Comparison of ENCODE assay signal across 1 cellular context in the genomic region with DNA sequence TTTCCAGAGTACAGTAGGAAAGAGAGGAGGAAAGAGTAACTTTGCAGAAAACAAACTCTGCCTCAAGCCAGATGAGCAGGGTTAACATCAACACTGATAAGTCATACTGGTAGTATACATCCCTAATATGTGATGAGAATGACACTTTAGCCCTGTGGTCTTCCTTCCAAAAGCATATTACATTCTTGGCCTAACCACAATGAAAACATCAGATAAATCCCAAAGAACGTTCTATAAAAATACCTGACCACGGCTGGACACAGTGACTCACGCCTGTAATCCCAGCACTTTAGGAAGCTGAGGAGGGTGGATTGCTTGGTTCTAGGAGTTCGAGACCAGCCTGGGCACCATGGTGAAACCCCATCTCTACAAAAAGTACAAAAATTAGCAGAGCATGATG.
TF ChIP-seq lines count a peak whose summit lies in the region.

No MANE protein-coding gene starts in this region.

TF ChIP-seq in HEK293, 187 proteins besides CTCF, POLR2A, EP300 and RAD21 (continued from another document):
- TF ChIP-seq ZNF132 (tag by site-specific recombination; IDR thresholded peaks at IDR 0.05; ENCODE audit: borderline replicate concordance), result no peak
- no peak for TF ChIP-seq ZNF292 (tag by site-specific recombination; IDR thresholded peaks at IDR 0.05; ENCODE audit: borderline replicate concordance, low read depth)
- no peak for TF ChIP-seq ZNF529 (tag by site-specific recombination; IDR thresholded peaks at IDR 0.05; ENCODE audit: insufficient replicate concordance)
- TF ChIP-seq ZNF544 (tag by site-specific recombination; IDR thresholded peaks at IDR 0.05), result no peak
- TF ChIP-seq ZNF223 (tag by site-specific recombination; IDR thresholded peaks at IDR 0.05), result no peak
- TF ChIP-seq GFI1B (tag by site-specific recombination; IDR thresholded peaks at IDR 0.05), result no peak
- TF ChIP-seq ZNF677 (tag by site-specific recombination; IDR thresholded peaks at IDR 0.05), result no peak
- TF ChIP-seq ZNF366 (tag by site-specific recombination; conservative IDR thresholded peaks at IDR 0.05), result peak; percentile 56; the same call in 1 of the 2 replicates
- TF ChIP-seq ZNF221 (tag by site-specific recombination; IDR thresholded peaks at IDR 0.05; ENCODE audit: borderline replicate concordance), result no peak
- TF ChIP-seq FEZF1 (tag by site-specific recombination; IDR thresholded peaks at IDR 0.05), result peak; percentile 26; the same call in 1 of the 2 replicates
- TF ChIP-seq ZNF19 (tag by site-specific recombination; IDR thresholded peaks at IDR 0.05; ENCODE audit: low read depth), result no peak
- no peak for TF ChIP-seq KLF10 (tag by site-specific recombination; IDR thresholded peaks at IDR 0.05)
- no peak for TF ChIP-seq ZNF692 (tag by site-specific recombination; IDR thresholded peaks at IDR 0.05)
- TF ChIP-seq ZNF664 (tag by site-specific recombination; IDR thresholded peaks at IDR 0.05), result no peak
- no peak for TF ChIP-seq ZNF654 (tag by site-specific recombination; IDR thresholded peaks at IDR 0.05; ENCODE audit: low read depth)
- TF ChIP-seq MZF1 (tag by site-specific recombination; IDR thresholded peaks at IDR 0.05; ENCODE audit: borderline replicate concordance), result no peak
- no peak for TF ChIP-seq ZBTB48 (tag by site-specific recombination; IDR thresholded peaks at IDR 0.05)
- peak; percentile 23; the same call in 1 of the 2 replicates for TF ChIP-seq ZNF600 (tag by site-specific recombination; IDR thresholded peaks at IDR 0.05)
- no peak for TF ChIP-seq HOXC10 (CRISPR knock-in tag; IDR thresholded peaks at IDR 0.05)
- no peak for TF ChIP-seq ZSCAN23 (tag by site-specific recombination; IDR thresholded peaks at IDR 0.05)
- no peak for TF ChIP-seq ZNF843 (tag by site-specific recombination; IDR thresholded peaks at IDR 0.05)
- no peak for TF ChIP-seq ZNF521 (tag by site-specific recombination; IDR thresholded peaks at IDR 0.05)
- TF ChIP-seq ZNF324 (tag by site-specific recombination; IDR thresholded peaks at IDR 0.05), result no peak
- no peak for TF ChIP-seq ZNF76 (tag by site-specific recombination; IDR thresholded peaks at IDR 0.05; ENCODE audit: borderline replicate concordance, low read depth)
- TF ChIP-seq KLF8 (tag by site-specific recombination; IDR thresholded peaks at IDR 0.05), result no peak
- 0 out of 2 replicates have a peak, but pooled peaks have one; percentile 11 for TF ChIP-seq INSM2 (tag by site-specific recombination; IDR thresholded peaks at IDR 0.05)
- TF ChIP-seq ZNF394 (tag by site-specific recombination; IDR thresholded peaks at IDR 0.05; ENCODE audit: borderline replicate concordance), result peak; percentile 26; the same call in 1 of the 2 replicates
- TF ChIP-seq ZBTB17 (tag by site-specific recombination; IDR thresholded peaks at IDR 0.05), result no peak
- TF ChIP-seq ZNF174 (tag by site-specific recombination; IDR thresholded peaks at IDR 0.05), result no peak
- TF ChIP-seq ZSCAN30 (tag by site-specific recombination; IDR thresholded peaks at IDR 0.05), result no peak
- TF ChIP-seq ZNF398 (tag by site-specific recombination; IDR thresholded peaks at IDR 0.05), result no peak
- TF ChIP-seq ZNF701 (tag by site-specific recombination; IDR thresholded peaks at IDR 0.05), result no peak
- no peak for TF ChIP-seq ZNF155 (tag by site-specific recombination; IDR thresholded peaks at IDR 0.05)
- 0 out of 2 replicates have a peak, but pooled peaks have one; percentile 20 for TF ChIP-seq ZEB2 (tag by site-specific recombination; IDR thresholded peaks at IDR 0.05)
- no peak for TF ChIP-seq ZNF248 (tag by site-specific recombination; IDR thresholded peaks at IDR 0.05)
- TF ChIP-seq ZNF175 (tag by site-specific recombination; IDR thresholded peaks at IDR 0.05), result no peak
- no peak for TF ChIP-seq PATZ1 (tag by site-specific recombination; IDR thresholded peaks at IDR 0.05)
- TF ChIP-seq ZNF404 (tag by site-specific recombination; IDR thresholded peaks at IDR 0.05), result no peak
- TF ChIP-seq ZNF18 (tag by site-specific recombination; IDR thresholded peaks at IDR 0.05), result no peak
- no peak for TF ChIP-seq MEIS1 (CRISPR knock-in tag; IDR thresholded peaks at IDR 0.05; ENCODE audit: borderline replicate concordance)
- TF ChIP-seq, protein P1, sequence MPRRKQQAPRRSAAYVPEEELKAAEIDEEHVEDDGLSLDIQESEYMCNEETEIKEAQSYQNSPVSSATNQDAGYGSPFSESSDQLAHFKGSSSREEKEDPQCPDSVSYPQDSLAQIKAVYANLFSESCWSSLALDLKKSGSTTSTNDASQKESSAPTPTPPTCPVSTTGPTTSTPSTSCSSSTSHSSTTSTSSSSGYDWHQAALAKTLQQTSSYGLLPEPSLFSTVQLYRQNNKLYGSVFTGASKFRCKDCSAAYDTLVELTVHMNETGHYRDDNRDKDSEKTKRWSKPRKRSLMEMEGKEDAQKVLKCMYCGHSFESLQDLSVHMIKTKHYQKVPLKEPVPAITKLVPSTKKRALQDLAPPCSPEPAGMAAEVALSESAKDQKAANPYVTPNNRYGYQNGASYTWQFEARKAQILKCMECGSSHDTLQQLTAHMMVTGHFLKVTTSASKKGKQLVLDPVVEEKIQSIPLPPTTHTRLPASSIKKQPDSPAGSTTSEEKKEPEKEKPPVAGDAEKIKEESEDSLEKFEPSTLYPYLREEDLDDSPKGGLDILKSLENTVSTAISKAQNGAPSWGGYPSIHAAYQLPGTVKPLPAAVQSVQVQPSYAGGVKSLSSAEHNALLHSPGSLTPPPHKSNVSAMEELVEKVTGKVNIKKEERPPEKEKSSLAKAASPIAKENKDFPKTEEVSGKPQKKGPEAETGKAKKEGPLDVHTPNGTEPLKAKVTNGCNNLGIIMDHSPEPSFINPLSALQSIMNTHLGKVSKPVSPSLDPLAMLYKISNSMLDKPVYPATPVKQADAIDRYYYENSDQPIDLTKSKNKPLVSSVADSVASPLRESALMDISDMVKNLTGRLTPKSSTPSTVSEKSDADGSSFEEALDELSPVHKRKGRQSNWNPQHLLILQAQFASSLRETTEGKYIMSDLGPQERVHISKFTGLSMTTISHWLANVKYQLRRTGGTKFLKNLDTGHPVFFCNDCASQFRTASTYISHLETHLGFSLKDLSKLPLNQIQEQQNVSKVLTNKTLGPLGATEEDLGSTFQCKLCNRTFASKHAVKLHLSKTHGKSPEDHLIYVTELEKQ (tag by site-specific recombination; IDR thresholded peaks at IDR 0.05; ENCODE audit: borderline replicate concordance), result no peak
- TF ChIP-seq, protein P2, sequence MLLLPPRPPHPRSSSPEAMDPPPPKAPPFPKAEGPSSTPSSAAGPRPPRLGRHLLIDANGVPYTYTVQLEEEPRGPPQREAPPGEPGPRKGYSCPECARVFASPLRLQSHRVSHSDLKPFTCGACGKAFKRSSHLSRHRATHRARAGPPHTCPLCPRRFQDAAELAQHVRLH (tag by site-specific recombination; IDR thresholded peaks at IDR 0.05), result no peak
- no peak for TF ChIP-seq ZNF596 (tag by site-specific recombination; IDR thresholded peaks at IDR 0.05)
- TF ChIP-seq ZNF140 (tag by site-specific recombination; IDR thresholded peaks at IDR 0.05), result no peak
- 0 out of 2 replicates have a peak, but pooled peaks have one; percentile 24 for TF ChIP-seq ZXDB (tag by site-specific recombination; IDR thresholded peaks at IDR 0.05)
